ENCODE assay signal across 16 cellular contexts in genomic region chr1:31639543-31639942, GRCh38. TPM values are rescaled to one million over a fixed set of nuclear protein-coding genes. Genes with fewer than 3 reads are reported as not detected.
DNase-seq lines count a peak whose midpoint lies in the region; ATAC-seq, FAIRE-seq and TF ChIP-seq lines count a peak whose summit lies in the region.
"Had no signal": no experiment of that assay in that cellular context is flagged by ENCODE, and none has a peak within 500 bp of the region (broad histone marks: within the 10 kb centered on the region; RNA-seq: fewer than 3 reads in every experiment).

No MANE protein-coding gene starts in this region.

- no peak for ATAC-seq in GM18907 (IDR thresholded peaks at IDR 0.05; ENCODE audit: unreplicated experiment)
- ATAC-seq: T-helper 17 cell had no signal

- no peaks in the 10 kb centered on the region for H3F3A ChIP-seq in OCI-LY1 (ENCODE audit: insufficient read depth, low read length)

- no peak overlapping the region; the same call in 1 of the 2 replicates for H3K9ac ChIP-seq in OCI-LY1 (ENCODE audit: low read length)

- H3K27ac ChIP-seq in OCI-LY1 (ENCODE audit: low read depth, low read length, poor library complexity, severe bottlenecking) = no peak overlapping the region
- H3K27ac ChIP-seq in epithelial cell of prostate = peak overlapping the region; percentile 83

- H3K4me2 ChIP-seq in OCI-LY1 (ENCODE audit: low read length) = peak overlapping the region; percentile 18; the same call in 1 of the 2 replicates

- no peak overlapping the region for H3K4me3 ChIP-seq in OCI-LY1 (ENCODE audit: low read depth, low read length, poor library complexity, severe bottlenecking)
- H3K4me3 ChIP-seq: stomach had no signal

- peaks cover 62% of the 10 kb centered on the region for H3K79me2 ChIP-seq in OCI-LY1 (ENCODE audit: insufficient read depth, low read length)

- H4K20me1 ChIP-seq in OCI-LY1 (ENCODE audit: insufficient read depth, low read length) = no peaks in the 10 kb centered on the region

- H3K4me1 ChIP-seq in OCI-LY1 (ENCODE audit: insufficient read depth, low read length, severe bottlenecking) = peaks cover 40% of the 10 kb centered on the region

- H3K9me2 ChIP-seq in OCI-LY1 (ENCODE audit: low read depth, low read length) = no peaks in the 10 kb centered on the region

- peaks cover 14% of the 10 kb centered on the region; the same call in 1 of the 2 replicates for H3K36me3 ChIP-seq in OCI-LY1 (ENCODE audit: insufficient read depth, low read length)

- H2AFZ ChIP-seq in OCI-LY1 (ENCODE audit: low read length) = no peak overlapping the region

- FAIRE-seq in GM12892 (lab: Jason Lieb, UNC) = no peak

- H3K27me3 ChIP-seq in OCI-LY1 (ENCODE audit: insufficient read depth, low read length) = no peaks in the 10 kb centered on the region
- H3K27me3 ChIP-seq: stomach had no signal

- no peak for TF ChIP-seq CTCF in OCI-LY1 (IDR thresholded peaks at IDR 0.05; ENCODE audit: low read length)

- peak; percentile 73 for DNase-seq in ELR (ENCODE audit: low read depth)
- peak; percentile 33 for DNase-seq in epithelial cell of prostate (ENCODE audit: low read depth, low spot score)
- peak; percentile 76 for DNase-seq in renal cortical epithelial cell (ENCODE audit: low read depth)
- no peak for DNase-seq in NCI-H1048 (lab: John Stamatoyannopoulos, UW)
- no peak for DNase-seq in T-helper 9 cell
- DNase-seq in GM12892 (ENCODE audit: insufficient read length) = no peak
- DNase-seq: activated CD8-positive, alpha-beta memory T cell treated with anti-CD3 and anti-CD28 coated beads for 24 hours; activated naive CD8-positive, alpha-beta T cell treated with anti-CD3 and anti-CD28 coated beads, Interleukin-2, amount 10 ng/mL, durations not matched to agents 7 days and 5 days; DMS53; effector CD4-positive, alpha-beta T cell; KBM-7; NCI-H524; stomach; T-helper 17 cell had no signal

- no peaks in the 10 kb centered on the region for H3K9me3 ChIP-seq in OCI-LY1 (ENCODE audit: low read length)
- H3K9me3 ChIP-seq: stomach had no signal

- no peak for TF ChIP-seq POLR2A in GM12892 (IDR thresholded peaks at IDR 0.05; ENCODE audit: low read depth, low read length)

RNA-seq across cellular contexts. Expression of gene PEF1, which starts 5.1 kb away (rescaled TPM):
- 80.4 and 121 TPM in 2 replicates for total RNA-seq in renal cortical epithelial cell
- 47.0 TPM for polyA plus RNA-seq in GM12892 (2012; ENCODE audit: missing spikeins)

RNA-seq across cellular contexts. Expression of gene HCRTR1, which starts 22.1 kb away (rescaled TPM):
- total RNA-seq in renal cortical epithelial cell = not detected in 2 replicates
- polyA plus RNA-seq in GM12892 (2012; ENCODE audit: missing spikeins) = not detected
- total RNA-seq: activated naive CD8-positive, alpha-beta T cell treated with anti-CD3 and anti-CD28 coated beads, Interleukin-2, amount 10 ng/mL, durations not matched to agents 7 days and 5 days; stomach; T-helper 17 cell had no signal
- polyA plus RNA-seq: stomach had no signal

Comparison
In these comparisons a context has a peak if more than half of its experiments do, and no peak if none do; other contexts are left out.
1. DNase-seq: peak in ELR (single experiment), epithelial cell of prostate (single experiment) and renal cortical epithelial cell (single experiment); none in NCI-H1048 (single experiment), T-helper 9 cell (single experiment) and GM12892 (single experiment).